16 cellular contexts compared by ENCODE assay signal in the genomic region with DNA sequence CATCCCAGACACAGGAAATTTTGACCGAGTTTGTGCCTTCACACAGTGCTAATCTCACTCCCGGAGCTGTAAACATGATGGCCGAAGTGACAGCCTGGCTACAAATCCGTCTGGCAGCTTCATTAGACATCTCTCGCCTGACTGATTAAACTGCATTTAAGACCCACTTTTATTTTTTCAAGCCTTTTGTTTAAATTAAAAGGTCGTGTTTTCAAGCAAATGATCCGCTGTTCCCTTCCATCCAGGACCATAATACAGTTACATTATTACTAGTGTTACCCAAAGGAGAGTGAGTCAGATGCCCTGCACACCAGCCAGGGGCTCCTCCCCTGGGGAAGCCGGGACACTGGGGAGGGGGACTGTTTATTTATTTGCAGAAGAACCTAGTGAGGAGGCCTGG.
DNase-seq lines count a peak whose midpoint lies in the region; ATAC-seq, FAIRE-seq and TF ChIP-seq lines count a peak whose summit lies in the region.
"Had no signal": no experiment of that assay in that cellular context is flagged by ENCODE, and none has a peak within 500 bp of the region (broad histone marks: within the 10 kb centered on the region; RNA-seq: fewer than 3 reads in every experiment).

No MANE protein-coding gene starts in this region.

- peak overlapping the region; percentile 68 for H3K4me3 Mint-ChIP-seq in nephron progenitor cell

- H3K4me3 ChIP-seq in brain microvascular endothelial cell (ENCODE audit: low read depth, low read length), result no peak overlapping the region
- H3K4me3 ChIP-seq: BLaER1 treated with 17β-estradiol and CSF1 and Interleukin-3, amounts not matched to agents 10 nM and 100 nM had no signal

- TF ChIP-seq CTCF in D721Med (IDR thresholded peaks at IDR 0.05; ENCODE audit: insufficient read depth, missing control alignments) (no peak), nephron progenitor cell (IDR thresholded peaks at IDR 0.05) (no peak), brain microvascular endothelial cell (IDR thresholded peaks at IDR 0.05; ENCODE audit: low read depth, low read length, missing control alignments) (no peak)

- ATAC-seq in HG03571 (IDR thresholded peaks at IDR 0.05; ENCODE audit: unreplicated experiment), result no peak

- no peaks in the 10 kb centered on the region for H3K27me3 ChIP-seq in brain microvascular endothelial cell (replicated peaks)
- H3K27me3 ChIP-seq: BLaER1 treated with 17β-estradiol and CSF1 and Interleukin-3, amounts not matched to agents 10 nM and 100 nM had no signal

- no peaks in the 10 kb centered on the region for H3K9me3 Mint-ChIP-seq in nephron progenitor cell

- no peak overlapping the region for H3K27ac Mint-ChIP-seq in nephron progenitor cell

- in situ Hi-C loops in brain microvascular endothelial cell (cut with HindIII; ENCODE audit: low pct_ligation_motif_present, low sequenced_read_pairs), result no loop called here

- H3K27me3 Mint-ChIP-seq in nephron progenitor cell (ENCODE audit: low read depth, poor library complexity), result no peaks in the 10 kb centered on the region

- H3K36me3 ChIP-seq in brain microvascular endothelial cell (replicated peaks), result no peaks in the 10 kb centered on the region
- H3K36me3 ChIP-seq: BLaER1 treated with 17β-estradiol and CSF1 and Interleukin-3, amounts not matched to agents 10 nM and 100 nM had no signal

- DNase-seq in D721Med (ENCODE audit: insufficient read length, low spot score) (no peak), NCI-H1694 (lab: John Stamatoyannopoulos, UW) (peak; percentile 56), NCI-H82 treated with DMSO at 0.1 percent for 48 hours (lab: John Stamatoyannopoulos, UW; ENCODE audit: unreplicated experiment) (peak; percentile 98), nephron progenitor cell (peak; percentile 15), brain microvascular endothelial cell (no peak), occipital lobe (lab: John Stamatoyannopoulos, UW) (no peak)
- DNase-seq in stimulated activated CD4-positive, alpha-beta T cell treated with anti-CD3 and anti-CD28 coated beads, Interleukin-2, amount 100 ng/mL, for 24 hours, result no peak
- DNase-seq: NCI-H1048, NCI-H146, NCI-H2107, NCI-H345 had no signal

- H3K27ac ChIP-seq in brain microvascular endothelial cell, result no peak overlapping the region
- H3K27ac ChIP-seq: BLaER1 treated with 17β-estradiol and CSF1 and Interleukin-3, amounts not matched to agents 10 nM and 100 nM; RWPE1 had no signal

- H3K36me3 Mint-ChIP-seq in nephron progenitor cell (ENCODE audit: low read depth), result no peaks in the 10 kb centered on the region

- peak; percentile 88 for FAIRE-seq in D721Med (lab: Jason Lieb, UNC)
- FAIRE-seq: GM19239, H54 had no signal

- peaks cover 59% of the 10 kb centered on the region for H3K4me1 Mint-ChIP-seq in nephron progenitor cell

Comparison
In these comparisons a context has a peak if more than half of its experiments do, and no peak if none do; other contexts are left out.
1. DNase-seq: peak in NCI-H1694 (single experiment), NCI-H82 treated with DMSO at 0.1 percent for 48 hours (single experiment) and nephron progenitor cell (single experiment); none in D721Med (single experiment), brain microvascular endothelial cell (single experiment), stimulated activated CD4-positive, alpha-beta T cell treated with anti-CD3 and anti-CD28 coated beads, Interleukin-2, amount 100 ng/mL, for 24 hours (0 of 2) and occipital lobe (single experiment).